1 cellular context compared by ENCODE assay signal in the genomic region with DNA sequence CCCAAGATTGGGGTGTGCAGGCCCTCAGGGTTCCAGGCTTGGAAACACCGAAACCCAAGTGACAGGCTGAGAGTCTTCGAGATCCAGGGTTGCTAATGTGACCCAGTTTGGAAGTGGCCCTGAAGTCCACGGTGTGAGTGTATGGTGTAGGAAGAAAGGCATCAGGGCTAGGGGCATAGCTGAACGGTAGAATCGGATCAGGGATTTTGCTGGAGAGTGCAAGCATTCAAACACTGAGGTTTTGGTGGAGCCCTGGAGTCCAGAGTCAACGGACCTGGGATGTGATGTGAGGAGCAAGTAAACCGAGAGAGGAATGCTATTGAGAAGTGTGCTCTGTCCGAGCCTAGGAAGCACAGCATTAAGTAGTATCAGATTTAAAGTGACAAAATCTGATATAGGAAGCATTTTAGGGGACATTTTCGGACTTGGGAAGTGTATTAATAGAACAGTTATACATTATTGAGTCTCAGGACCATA.
A peak's percentile ranks its signal among the peaks of the same experiment; 100 is the strongest.
TF ChIP-seq lines count a peak whose summit lies in the region.

No MANE protein-coding gene starts in this region.

TF ChIP-seq in GM12878, 131 proteins besides CTCF, POLR2A, EP300 and RAD21 (continued from another document):
- TF ChIP-seq, protein P1, sequence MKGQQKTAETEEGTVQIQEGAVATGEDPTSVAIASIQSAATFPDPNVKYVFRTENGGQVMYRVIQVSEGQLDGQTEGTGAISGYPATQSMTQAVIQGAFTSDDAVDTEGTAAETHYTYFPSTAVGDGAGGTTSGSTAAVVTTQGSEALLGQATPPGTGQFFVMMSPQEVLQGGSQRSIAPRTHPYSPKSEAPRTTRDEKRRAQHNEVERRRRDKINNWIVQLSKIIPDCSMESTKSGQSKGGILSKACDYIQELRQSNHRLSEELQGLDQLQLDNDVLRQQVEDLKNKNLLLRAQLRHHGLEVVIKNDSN (IDR thresholded peaks at IDR 0.05; ENCODE audit: borderline replicate concordance, extremely low read length, insufficient read depth, low read depth, low read length), result peak; percentile 52
- peak; percentile 51; the same call in 1 of the 2 replicates for TF ChIP-seq RAD51 (IDR thresholded peaks at IDR 0.05)
